Comparison of ENCODE assay signal across 8 cellular contexts in genomic region chr3:32399030-32399620, GRCh38. TPM values are rescaled to one million over a fixed set of nuclear protein-coding genes. Genes with fewer than 3 reads are reported as not detected.
A peak's percentile ranks its signal among the peaks of the same experiment; 100 is the strongest.
DNase-seq lines count a peak whose midpoint lies in the region; ATAC-seq and TF ChIP-seq lines count a peak whose summit lies in the region.

No MANE protein-coding gene starts in this region.

- intact Hi-C loops in CD4-positive, alpha-beta T cell (cut with DNase I, micrococcal nuclease) = loop anchor here (1.0 to 5.0 kb wide), 7 partner anchors 24 to 222 kb away; no protein-coding TSS in a partner anchor

- H3K79me1 ChIP-seq in mesenchymal stem cell (replicated peaks; ENCODE audit: low read length, poor library complexity, severe bottlenecking) = peaks cover 16% of the 10 kb centered on the region

- TF ChIP-seq CTCF in CD4-positive, alpha-beta T cell (IDR thresholded peaks at IDR 0.05) = peak; percentile 72
- TF ChIP-seq CTCF in GM12873 (IDR thresholded peaks at IDR 0.05; ENCODE audit: insufficient read depth, low read depth, low read length, missing control alignments) = peak; percentile 50

- peak; percentile 50 for ATAC-seq in CD4-positive, alpha-beta T cell (ENCODE audit: poor library complexity)
- ATAC-seq in GM18907 (IDR thresholded peaks at IDR 0.05; ENCODE audit: unreplicated experiment) (no peak), GM18517 (IDR thresholded peaks at IDR 0.05; ENCODE audit: unreplicated experiment) (no peak)

- no peak overlapping the region for H2BK12ac ChIP-seq in mesenchymal stem cell (ENCODE audit: low read length in 2 of 2)

- H2AK5ac ChIP-seq in mesenchymal stem cell (ENCODE audit: low read length, severe bottlenecking) = no peak overlapping the region

- POLR2A ChIA-PET in CD4-positive, alpha-beta T cell (lab: Charles Lee) = interaction anchor here (2.4 kb wide), 1 partner anchor 15 kb away, joined by 11 read pairs; no protein-coding TSS in a partner anchor

- no peaks in the 10 kb centered on the region for H3K36me3 ChIP-seq in mesenchymal stem cell (ENCODE audit: control insufficient read depth in 1 of 2, insufficient read depth in 2 of 2, low read depth in 1 of 2, low read length in 2 of 2)

- no peaks in the 10 kb centered on the region for H3K9me3 ChIP-seq in CD4-positive, alpha-beta T cell (ENCODE audit: control insufficient read depth, low read length)
- no peaks in the 10 kb centered on the region for H3K9me3 ChIP-seq in mesenchymal stem cell (ENCODE audit: control insufficient read depth, low read length)

- no peak overlapping the region for H3K23ac ChIP-seq in mesenchymal stem cell (ENCODE audit: low read length in 2 of 2)

- H3K27me3 Mint-ChIP-seq in CD4-positive, alpha-beta T cell = no peaks in the 10 kb centered on the region

- H3K27me3 ChIP-seq in CD4-positive, alpha-beta T cell (ENCODE audit: control insufficient read depth, insufficient read depth, low read length) = no peaks in the 10 kb centered on the region
- H3K27me3 ChIP-seq in mesenchymal stem cell (ENCODE audit: control insufficient read depth in 1 of 2, insufficient read depth in 1 of 2, low read length in 2 of 2) = no peaks in the 10 kb centered on the region

- no peak overlapping the region for H3K4ac ChIP-seq in mesenchymal stem cell (ENCODE audit: low read depth in 1 of 2, low read length in 2 of 2)

- peak in 4 of 10 experiments; percentile 18 to 35 (median 33) for DNase-seq in CD4-positive, alpha-beta T cell
- peak; percentile 48 for DNase-seq in OCI-M2 (lab: John Stamatoyannopoulos, UW; ENCODE audit: unreplicated experiment)
- peak; percentile 66 for DNase-seq in central memory CD4-positive, alpha-beta T cell
- peak; percentile 61 for DNase-seq in mesenchymal stem cell
- DNase-seq in mesenteric fat pad (ENCODE audit: low spot score) = no peak

- no peak overlapping the region for H2BK120ac ChIP-seq in mesenchymal stem cell (ENCODE audit: low read depth, low read length)

- no peak overlapping the region for H3K9ac ChIP-seq in mesenchymal stem cell (ENCODE audit: low read length)

- no peak overlapping the region for H3K4me3 ChIP-seq in mesenchymal stem cell (ENCODE audit: insufficient read depth in 1 of 2, low read depth in 1 of 2, low read length in 2 of 2)

- no peak overlapping the region for H2AFZ ChIP-seq in mesenchymal stem cell (ENCODE audit: low read depth, low read length)

- H4K8ac ChIP-seq in mesenchymal stem cell (ENCODE audit: low read length) = no peak overlapping the region

- H3K14ac ChIP-seq in mesenchymal stem cell (ENCODE audit: low read length in 2 of 2) = no peak overlapping the region

- H3K18ac ChIP-seq in mesenchymal stem cell (ENCODE audit: low read depth in 1 of 2, low read length in 2 of 2) = no peak overlapping the region

- H3K4me2 ChIP-seq in mesenchymal stem cell (ENCODE audit: low read length, poor library complexity, severe bottlenecking) = no peak overlapping the region

- no peak overlapping the region for H4K91ac ChIP-seq in mesenchymal stem cell (ENCODE audit: low read length)

- no peak overlapping the region for H2BK15ac ChIP-seq in mesenchymal stem cell (ENCODE audit: low read depth, poor library complexity, severe bottlenecking)

- peak overlapping the region; percentile 33 for H3K27ac ChIP-seq in CD4-positive, alpha-beta T cell (ENCODE audit: low read depth, low read length)
- H3K27ac ChIP-seq in mesenchymal stem cell (ENCODE audit: low read length, poor library complexity, severe bottlenecking) = no peak overlapping the region

- peak overlapping the region; percentile 69 for H3K4me3 Mint-ChIP-seq in CD4-positive, alpha-beta T cell

- peaks cover 10% of the 10 kb centered on the region for H3K4me1 ChIP-seq in mesenchymal stem cell (ENCODE audit: control insufficient read depth, insufficient read depth, low read depth, low read length)

- CTCF ChIA-PET in CD4-positive, alpha-beta T cell (lab: Charles Lee) = interaction anchor here (1.6 to 7.6 kb wide), 3 partner anchors 34 to 223 kb away, joined by 4 to 49 read pairs (median 5); no protein-coding TSS in a partner anchor

- H3K27ac Mint-ChIP-seq in CD4-positive, alpha-beta T cell = peak overlapping the region; percentile 90

- 66% methylated on average over 1 of the region's 2 CpGs for WGBS in mesenchymal stem cell

- H3K4me1 Mint-ChIP-seq in CD4-positive, alpha-beta T cell (ENCODE audit: low read depth) = peaks cover 72% of the 10 kb centered on the region

- no peak overlapping the region for H2BK5ac ChIP-seq in mesenchymal stem cell (ENCODE audit: low read depth, low read length, poor library complexity, severe bottlenecking)

- no peaks in the 10 kb centered on the region for H3K9me3 Mint-ChIP-seq in CD4-positive, alpha-beta T cell

- peaks cover 8% of the 10 kb centered on the region for H3K36me3 Mint-ChIP-seq in CD4-positive, alpha-beta T cell (ENCODE audit: low read depth)

RNA-seq across cellular contexts. Expression of gene CMTM7, which starts 7.5 kb away (rescaled TPM):
- 10 to 100 TPM; 31.5 to 35.2 TPM for total RNA-seq in CD4-positive, alpha-beta T cell
- polyA plus RNA-seq in mesenchymal stem cell (2013, experiment 1 of 2) = 15.4 TPM
- polyA plus RNA-seq in mesenchymal stem cell (2013, experiment 2 of 2) = 14.4 TPM
- total RNA-seq in mesenteric fat pad = 33.8 TPM
